Comparison of ENCODE assay signal across 6 cellular contexts in the genomic region with DNA sequence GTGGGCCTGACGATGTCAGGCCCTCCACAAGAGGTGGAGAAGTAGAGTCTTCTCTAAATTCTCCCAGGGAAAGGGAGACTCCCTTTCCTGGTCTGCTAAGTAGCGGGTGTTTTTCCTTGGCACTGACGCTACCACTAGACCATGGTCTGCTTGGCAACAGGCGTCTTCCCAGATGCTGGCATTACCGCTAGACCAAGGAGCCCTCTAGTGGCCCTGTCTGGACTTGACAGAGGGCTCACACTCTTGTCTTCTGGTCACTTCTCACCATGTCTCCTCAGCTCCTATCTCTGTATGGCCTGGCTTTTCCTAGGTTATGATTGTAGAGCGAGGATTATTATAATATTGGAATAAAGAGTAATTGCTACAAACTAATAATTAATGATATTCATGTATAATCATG. TPM values are rescaled to one million over a fixed set of nuclear protein-coding genes. Genes with fewer than 3 reads are reported as not detected.
"Had no signal": no experiment of that assay in that cellular context is flagged by ENCODE, and none has a peak within 500 bp of the region (broad histone marks: within the 10 kb centered on the region; RNA-seq: fewer than 3 reads in every experiment).

No MANE protein-coding gene starts in this region.

RNA-seq across cellular contexts. Expression of a gene that starts 51.1 kb away (rescaled TPM):
- total RNA-seq: activated CD8-positive, alpha-beta memory T cell treated with anti-CD3 and anti-CD28 coated beads for 36 hours; aorta; osteoblast; right atrium auricular region had no signal
- polyA plus RNA-seq: immature natural killer cell, neural cell had no signal
